Comparison of ENCODE assay signal across 8 cellular contexts in the genomic region with DNA sequence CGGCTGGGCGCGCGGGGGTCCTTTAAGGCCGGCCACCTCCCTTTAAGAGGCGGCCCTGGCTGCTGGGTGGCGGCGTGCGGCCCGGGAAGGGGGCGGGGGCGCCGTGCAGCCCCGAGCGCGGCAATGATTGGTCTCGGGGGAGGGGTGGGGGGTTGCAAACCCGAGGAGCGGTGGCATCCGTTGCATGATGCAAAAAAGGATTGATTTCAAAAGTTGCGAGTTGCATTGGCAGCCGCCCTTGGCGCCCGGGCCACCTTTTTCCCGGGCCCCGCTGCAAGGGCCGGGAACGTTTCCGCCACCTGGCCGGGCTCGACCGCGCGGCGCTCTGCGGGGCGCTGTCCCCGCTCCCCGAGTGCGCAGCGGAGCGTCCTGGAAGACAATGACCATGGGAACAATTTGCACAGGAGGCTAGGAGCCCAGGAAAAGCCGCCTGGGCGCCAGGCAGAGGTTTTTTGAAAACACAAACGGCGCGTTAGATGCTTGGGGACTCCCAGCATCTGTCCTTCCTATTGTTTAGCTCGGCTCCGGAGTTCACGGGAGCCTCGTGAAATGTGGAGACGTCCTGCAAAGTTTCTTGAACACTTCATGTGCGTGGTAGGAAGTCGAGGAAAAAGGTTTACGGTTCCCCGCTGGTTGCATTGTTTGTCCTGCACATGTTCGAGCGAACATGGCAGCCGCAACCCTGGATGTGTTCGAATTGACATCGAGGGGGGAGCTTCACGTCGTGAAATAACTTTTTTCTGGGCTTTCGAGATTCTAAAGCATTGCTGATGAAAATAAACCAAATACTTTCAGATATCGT. TPM values are rescaled to one million over a fixed set of nuclear protein-coding genes. Genes with fewer than 3 reads are reported as not detected.
DNase-seq lines count a peak whose midpoint lies in the region; ATAC-seq lines count a peak whose summit lies in the region.

A gene with protein sequence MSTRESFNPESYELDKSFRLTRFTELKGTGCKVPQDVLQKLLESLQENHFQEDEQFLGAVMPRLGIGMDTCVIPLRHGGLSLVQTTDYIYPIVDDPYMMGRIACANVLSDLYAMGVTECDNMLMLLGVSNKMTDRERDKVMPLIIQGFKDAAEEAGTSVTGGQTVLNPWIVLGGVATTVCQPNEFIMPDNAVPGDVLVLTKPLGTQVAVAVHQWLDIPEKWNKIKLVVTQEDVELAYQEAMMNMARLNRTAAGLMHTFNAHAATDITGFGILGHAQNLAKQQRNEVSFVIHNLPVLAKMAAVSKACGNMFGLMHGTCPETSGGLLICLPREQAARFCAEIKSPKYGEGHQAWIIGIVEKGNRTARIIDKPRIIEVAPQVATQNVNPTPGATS (minus strand): TSS at position 78 of the 802 bp plus-strand sequence. CDS start 3,343 bp downstream, outside the sequence.

- H3K27me3 Mint-ChIP-seq in activated CD8-positive, alpha-beta T cell treated with anti-CD3 and anti-CD28 coated beads, Interleukin-2, amount 10 ng/mL, durations not matched to agents 7 days and 5 days (ENCODE audit: low read depth), result no peaks in the 10 kb centered on the region

- H3K9me3 Mint-ChIP-seq in activated CD8-positive, alpha-beta T cell treated with anti-CD3 and anti-CD28 coated beads, Interleukin-2, amount 10 ng/mL, durations not matched to agents 7 days and 5 days (ENCODE audit: insufficient read depth), result no peaks in the 10 kb centered on the region

- ATAC-seq in GM18873 (IDR thresholded peaks at IDR 0.05; ENCODE audit: low FRiP score, unreplicated experiment) (peak; percentile 40), HG03135 (IDR thresholded peaks at IDR 0.05; ENCODE audit: unreplicated experiment) (peak; percentile 60)
- peak; percentile 76 for ATAC-seq in activated CD8-positive, alpha-beta T cell treated with anti-CD3 and anti-CD28 coated beads, Interleukin-2, amount 10 ng/mL, durations not matched to agents 7 days and 5 days

- H3K27ac Mint-ChIP-seq in activated CD8-positive, alpha-beta T cell treated with anti-CD3 and anti-CD28 coated beads, Interleukin-2, amount 10 ng/mL, durations not matched to agents 7 days and 5 days, result peak within 1 kb of the TSS; percentile 96

- H3K36me3 Mint-ChIP-seq in activated CD8-positive, alpha-beta T cell treated with anti-CD3 and anti-CD28 coated beads, Interleukin-2, amount 10 ng/mL, durations not matched to agents 7 days and 5 days (ENCODE audit: low read depth), result peaks cover 26% of the 10 kb centered on the region

- POLR2A ChIA-PET in activated CD8-positive, alpha-beta T cell treated with anti-CD3 and anti-CD28 coated beads, Interleukin-2, amount 10 ng/mL, durations not matched to agents 7 days and 5 days (lab: Charles Lee), result interaction anchor here (0.7 to 2.5 kb wide), 8 partner anchors 9 to 837 kb away, joined by 3 to 21 read pairs (median 3); a partner anchor contains a TSS

- H3K4me3 Mint-ChIP-seq in activated CD8-positive, alpha-beta T cell treated with anti-CD3 and anti-CD28 coated beads, Interleukin-2, amount 10 ng/mL, durations not matched to agents 7 days and 5 days, result peak within 1 kb of the TSS; percentile 92

- CTCF ChIA-PET in activated CD8-positive, alpha-beta T cell treated with anti-CD3 and anti-CD28 coated beads, Interleukin-2, amount 10 ng/mL, durations not matched to agents 7 days and 5 days (lab: Charles Lee), result interaction anchor here (1.2 to 5.0 kb wide), 2 partner anchors 46 to 186 kb away, joined by 3 to 41 read pairs; a partner anchor contains a TSS

- DNase-seq in AG20443 (ENCODE audit: low spot score) (peak; percentile 84), NCI-H82 (lab: John Stamatoyannopoulos, UW) (peak; percentile 86), lung microvascular endothelial cell (ENCODE audit: low read depth in 2 of 2) (peak; percentile 62 to 74)
- DNase-seq in activated CD8-positive, alpha-beta T cell treated with anti-CD3 and anti-CD28 coated beads, Interleukin-2, amount 10 ng/mL, durations not matched to agents 7 days and 5 days, result peak; percentile 86
- peak; percentile 69 for DNase-seq in effector CD8-positive, alpha-beta T cell (lab: John Stamatoyannopoulos, UW)
- DNase-seq in stimulated activated CD4-positive, alpha-beta T cell treated with anti-CD3 and anti-CD28 coated beads, TNF-alpha, amount 100 ng/mL, for 48 hours (ENCODE audit: low read depth in 3 of 3), result peak; percentile 72 to 85 (median 80)

- peaks cover 60% of the 10 kb centered on the region for H3K4me1 Mint-ChIP-seq in activated CD8-positive, alpha-beta T cell treated with anti-CD3 and anti-CD28 coated beads, Interleukin-2, amount 10 ng/mL, durations not matched to agents 7 days and 5 days (ENCODE audit: low read depth)

RNA-seq across cellular contexts. Expression of the gene that starts here (rescaled TPM):
- 10 to 100 TPM; 63.5 to 64.0 TPM for total RNA-seq in activated CD8-positive, alpha-beta T cell treated with anti-CD3 and anti-CD28 coated beads, Interleukin-2, amount 10 ng/mL, durations not matched to agents 7 days and 5 days
- total RNA-seq in lung microvascular endothelial cell, result 29.0 and 35.1 TPM in 2 replicates

Comparison
In these comparisons a context has a peak if more than half of its experiments do, and no peak if none do; other contexts are left out.
1. Peak in every context shown above with its lines: DNase-seq and ATAC-seq.